Comparison of ENCODE assay signal across 11 cellular contexts in the genomic region with DNA sequence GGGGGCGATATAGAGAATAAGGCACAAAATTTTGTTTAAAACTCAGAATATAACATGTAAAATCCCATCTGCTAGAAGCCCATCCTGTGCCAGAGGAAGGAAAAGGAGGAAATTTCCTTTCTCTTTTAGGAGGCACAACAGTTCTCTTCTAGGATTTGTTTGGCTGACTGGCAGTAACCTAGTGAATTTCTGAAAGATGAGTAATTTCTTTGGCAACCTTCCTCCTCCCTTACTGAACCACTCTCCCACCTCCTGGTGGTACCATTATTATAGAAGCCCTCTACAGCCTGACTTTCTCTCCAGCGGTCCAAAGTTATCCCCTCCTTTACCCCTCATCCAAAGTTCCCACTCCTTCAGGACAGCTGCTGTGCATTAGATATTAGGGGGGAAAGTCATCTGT. TPM values are rescaled to one million over a fixed set of nuclear protein-coding genes. Genes with fewer than 3 reads are reported as not detected.
DNase-seq lines count a peak whose midpoint lies in the region; FAIRE-seq and TF ChIP-seq lines count a peak whose summit lies in the region.
"Had no signal": no experiment of that assay in that cellular context is flagged by ENCODE, and none has a peak within 500 bp of the region (broad histone marks: within the 10 kb centered on the region; RNA-seq: fewer than 3 reads in every experiment).

No MANE protein-coding gene starts in this region.

- dilution Hi-C loops in mammary epithelial cell (cut with HindIII; ENCODE audit: low sequenced_read_pairs), result loop anchor here (5.0 kb wide), 1 partner anchor 139 kb away; no protein-coding TSS in a partner anchor

- H3K4me2 ChIP-seq in mammary epithelial cell (ENCODE audit: insufficient read depth, low read depth, low read length) (no peak overlapping the region), SK-N-SH (no peak overlapping the region)

- H3K36me3 ChIP-seq in mammary epithelial cell (ENCODE audit: insufficient read depth, low read length) (peaks cover 64% of the 10 kb centered on the region), SK-N-SH (replicated peaks in 1 of 2; ENCODE audit: control insufficient read depth in 1 of 2, insufficient read depth in 2 of 2, low read length in 1 of 2) (peaks cover 37 to 69% of the 10 kb centered on the region in 2 experiments), sigmoid colon (no peaks in the 10 kb centered on the region), adrenal gland (replicated peaks in 1 of 2) (peaks cover 0 to 8% of the 10 kb centered on the region in 2 donors)

- no peaks in the 10 kb centered on the region for H3K9me3 Mint-ChIP-seq in MCF 10A (ENCODE audit: unreplicated experiment)
- no peaks in the 10 kb centered on the region for H3K9me3 Mint-ChIP-seq in endothelial cell (ENCODE audit: unreplicated experiment)
- H3K9me3 Mint-ChIP-seq: activated CD4-positive, alpha-beta T cell treated with anti-CD3 and anti-CD28 coated beads, Interleukin-2, amount 10 ng/mL, durations not matched to agents 7 days and 5 days; T-cell had no signal

- no peak for TF ChIP-seq RAD21 in SK-N-SH (IDR thresholded peaks at IDR 0.05; ENCODE audit: low read length)

- H3K9ac ChIP-seq in mammary epithelial cell (ENCODE audit: insufficient read depth, low read length) (no peak overlapping the region), SK-N-SH (no peak overlapping the region)

- H3K9me3 ChIP-seq in mammary epithelial cell (replicated peaks; ENCODE audit: insufficient read depth, low read length), result no peaks in the 10 kb centered on the region
- H3K9me3 ChIP-seq in SK-N-SH, result no peaks in the 10 kb centered on the region
- no peaks in the 10 kb centered on the region for H3K9me3 ChIP-seq in sigmoid colon
- no peaks in the 10 kb centered on the region for H3K9me3 ChIP-seq in adrenal gland (replicated peaks in 1 of 3)

- H3K79me2 ChIP-seq in mammary epithelial cell (ENCODE audit: insufficient read depth, low read length) (no peaks in the 10 kb centered on the region), SK-N-SH (ENCODE audit: insufficient read depth) (0 out of 2 replicates have a peak, but pooled peaks cover 3% of the 10 kb centered on the region)

- H3K4me1 ChIP-seq in mammary epithelial cell (ENCODE audit: insufficient read depth, low read length) (no peaks in the 10 kb centered on the region), SK-N-SH (ENCODE audit: control insufficient read depth in 1 of 2, insufficient read depth in 2 of 2, low read depth in 1 of 2, low read length in 1 of 2) (peaks cover 0 to 25% of the 10 kb centered on the region in 2 experiments; a peak in 3 of 4 replicates), sigmoid colon (peaks cover 0 to 23% (median 11%) of the 10 kb centered on the region in 4 donors), adrenal gland (replicated peaks in 1 of 2) (peaks cover 11 to 24% of the 10 kb centered on the region in 2 donors)

- in situ Hi-C loops in mammary epithelial cell (cut with MboI; ENCODE audit: low sequenced_read_pairs in 2 of 2), result loop anchor here (10.0 kb wide), 1 partner anchor 147 kb away; no protein-coding TSS in a partner anchor

- TF ChIP-seq POLR2A in sigmoid colon (IDR thresholded peaks at IDR 0.05) (no peak), adrenal gland (IDR thresholded peaks at IDR 0.05) (no peak)

- H3K27ac Mint-ChIP-seq in MCF 10A (ENCODE audit: low read depth, unreplicated experiment) (peak overlapping the region; percentile 37), endothelial cell (ENCODE audit: unreplicated experiment) (no peak overlapping the region)
- H3K27ac Mint-ChIP-seq: activated CD4-positive, alpha-beta T cell treated with anti-CD3 and anti-CD28 coated beads, Interleukin-2, amount 10 ng/mL, durations not matched to agents 7 days and 5 days; T-cell had no signal

- POLR2A ChIA-PET in MCF 10A (lab: Yijun Ruan, JAX), result interaction anchor here (0.8 to 3.1 kb wide), 3 partner anchors 10 to 143 kb away, joined by 4 to 17 read pairs (median 4); partner anchors contain the start of gene ITGA2
- POLR2A ChIA-PET in SK-N-SH (lab: Yijun Ruan, JAX), result no interaction called here

- H3F3A ChIP-seq in SK-N-SH (replicated peaks; ENCODE audit: insufficient read depth), result peaks cover 55% of the 10 kb centered on the region

- H3K27me3 Mint-ChIP-seq in MCF 10A (ENCODE audit: insufficient read depth, unreplicated experiment) (no peaks in the 10 kb centered on the region), endothelial cell (ENCODE audit: unreplicated experiment) (no peaks in the 10 kb centered on the region)
- H3K27me3 Mint-ChIP-seq: activated CD4-positive, alpha-beta T cell treated with anti-CD3 and anti-CD28 coated beads, Interleukin-2, amount 10 ng/mL, durations not matched to agents 7 days and 5 days; T-cell had no signal

- peaks cover 7% of the 10 kb centered on the region for H3K4me1 Mint-ChIP-seq in MCF 10A (ENCODE audit: insufficient read depth, unreplicated experiment)
- H3K4me1 Mint-ChIP-seq in endothelial cell (ENCODE audit: unreplicated experiment), result peaks cover 2% of the 10 kb centered on the region

- H3K36me3 Mint-ChIP-seq in MCF 10A (ENCODE audit: insufficient read depth, unreplicated experiment) (peaks cover 16% of the 10 kb centered on the region), endothelial cell (ENCODE audit: low read depth, unreplicated experiment) (peaks cover 12% of the 10 kb centered on the region)
- H3K36me3 Mint-ChIP-seq: T-cell had no signal

- H2AFZ ChIP-seq in mammary epithelial cell (ENCODE audit: low read depth, low read length), result no peak overlapping the region
- no peak overlapping the region for H2AFZ ChIP-seq in SK-N-SH (ENCODE audit: low read depth)

- H3K27me3 ChIP-seq in mammary epithelial cell (ENCODE audit: insufficient read depth, low read length) (no peaks in the 10 kb centered on the region), SK-N-SH (ENCODE audit: insufficient read depth) (no peaks in the 10 kb centered on the region), sigmoid colon (no peaks in the 10 kb centered on the region), adrenal gland (no peaks in the 10 kb centered on the region)

- intact Hi-C loops in MCF 10A (cut with micrococcal nuclease), result no loop called here
- intact Hi-C loops in mammary epithelial cell (cut with micrococcal nuclease), result no loop called here
- intact Hi-C loops in sigmoid colon (cut with DNase I), result no loop called here
- intact Hi-C loops in adrenal gland (cut with DNase I), result loop anchor here in 1 of 2 donors (5.0 kb wide), 1 partner anchor 139 kb away; no protein-coding TSS in a partner anchor

- H4K20me1 ChIP-seq in mammary epithelial cell (ENCODE audit: insufficient read depth, low read length) (no peaks in the 10 kb centered on the region), SK-N-SH (ENCODE audit: insufficient read depth) (no peaks in the 10 kb centered on the region)

- 75% methylated on average over 2 of the region's 2 CpGs for WGBS in mammary epithelial cell (ENCODE audit: low coverage, missing lambda C conversion rate)
- WGBS in SK-N-SH (ENCODE audit: low lambda C conversion rate), result 83% methylated on average over 2 of the region's 2 CpGs
- WGBS in sigmoid colon, 2 donors, result 86% methylated on average over 2 of the region's 2 CpGs
- WGBS in adrenal gland, 4 donors, result 80 to 87% (median 83%) methylated on average over 2 of the region's 2 CpGs

- H3K27ac ChIP-seq in mammary epithelial cell (ENCODE audit: insufficient read depth, low read depth, low read length) (no peak overlapping the region), SK-N-SH (ENCODE audit: low read depth in 2 of 2, low read length in 1 of 2) (peak overlapping the region in 1 of 2 experiments; percentile 35; a peak in 1 of 4 replicates), sigmoid colon (peak overlapping the region in 1 of 4 donors; percentile 37), adrenal gland (peak overlapping the region in 1 of 5 donors; percentile 56)

- H3K4me3 ChIP-seq in mammary epithelial cell (replicated peaks in 1 of 3; ENCODE audit: insufficient read depth in 1 of 3, low read depth in 2 of 3, low read length in 3 of 3) (no peak overlapping the region), SK-N-SH (ENCODE audit: low read depth in 2 of 2, low read length in 1 of 2) (no peak overlapping the region), sigmoid colon (no peak overlapping the region), adrenal gland (no peak overlapping the region)

- no TSS peak for BruUV-seq in MCF 10A (replicated peaks; lab: Mats Ljungman, UMichigan)
- BruUV-seq in mammary epithelial cell (replicated peaks; lab: Mats Ljungman, UMichigan), result no TSS peak

- FAIRE-seq in urothelium cell line (lab: Jason Lieb, UNC), result no peak

- TF ChIP-seq EP300 in SK-N-SH (IDR thresholded peaks at IDR 0.05; ENCODE audit: borderline replicate concordance in 1 of 2, low read depth in 1 of 2, low read length in 1 of 2), result no peak
- TF ChIP-seq EP300 in sigmoid colon (IDR thresholded peaks at IDR 0.05), result no peak

- H3K9me2 ChIP-seq in SK-N-SH, result no peaks in the 10 kb centered on the region

- H3K4me3 Mint-ChIP-seq in MCF 10A (ENCODE audit: unreplicated experiment) (no peak overlapping the region), endothelial cell (ENCODE audit: unreplicated experiment) (no peak overlapping the region)
- H3K4me3 Mint-ChIP-seq: activated CD4-positive, alpha-beta T cell treated with anti-CD3 and anti-CD28 coated beads, Interleukin-2, amount 10 ng/mL, durations not matched to agents 7 days and 5 days; T-cell had no signal

- DNase-seq in MCF 10A (ENCODE audit: unreplicated experiment) (peak; percentile 42), mammary epithelial cell (no peak), SK-N-SH (no peak), fibroblast of peridontal ligament (ENCODE audit: extremely low read depth) (peak; percentile 74), urothelium cell line (ENCODE audit: low spot score) (peak; percentile 55), sigmoid colon (no peak), endothelial cell (ENCODE audit: low spot score) (no peak), adrenal gland (no peak)
- DNase-seq: activated CD4-positive, alpha-beta T cell treated with anti-CD3 and anti-CD28 coated beads, Interleukin-2, amount 10 ng/mL, durations not matched to agents 7 days and 5 days; activated gamma-delta T cell; T-cell had no signal

- CTCF ChIA-PET in MCF 10A (lab: Yijun Ruan, JAX), result interaction anchor here (0.6 to 8.8 kb wide), 4 partner anchors 14 to 1053 kb away, joined by 3 to 161 read pairs (median 10); partner anchors contain the start of gene ITGA2
- CTCF ChIA-PET in mammary epithelial cell (lab: Charles Lee; ENCODE audit: low non-redundant PET), result no interaction called here
- CTCF ChIA-PET in SK-N-SH (lab: Yijun Ruan, JAX), result interaction anchor here (3.4 kb wide), 1 partner anchor 142 kb away, joined by 18 read pairs; no protein-coding TSS in a partner anchor

- TF ChIP-seq CTCF in MCF 10A (IDR thresholded peaks at IDR 0.05; ENCODE audit: unreplicated experiment), result no peak
- TF ChIP-seq CTCF in mammary epithelial cell (conservative IDR thresholded peaks at IDR 0.05 in 1 of 2, IDR thresholded peaks at IDR 0.05 in 1 of 2; ENCODE audit: extremely low read depth in 1 of 2, insufficient read depth in 1 of 2, low read depth in 1 of 2, low read length in 2 of 2), result no peak
- TF ChIP-seq CTCF in SK-N-SH (IDR thresholded peaks at IDR 0.05), result no peak
- TF ChIP-seq CTCF in sigmoid colon (IDR thresholded peaks at IDR 0.05), result no peak
- TF ChIP-seq CTCF in endothelial cell (IDR thresholded peaks at IDR 0.05; ENCODE audit: unreplicated experiment), result no peak
- TF ChIP-seq CTCF in adrenal gland (IDR thresholded peaks at IDR 0.05), result peak in 1 of 6 experiments; percentile 20

RNA-seq across cellular contexts. Expression of gene MOCS2, which starts 18.3 kb away (rescaled TPM):
- total RNA-seq in MCF 10A (2022), result 31.4 and 43.0 TPM in 2 replicates
- total RNA-seq in mammary epithelial cell, result 10 to 100 TPM; 32.0 to 43.1 TPM
- polyA plus RNA-seq in mammary epithelial cell, result 39.8 TPM
- 39.5 TPM for polyA minus RNA-seq in mammary epithelial cell
- polyA plus RNA-seq in SK-N-SH (2012; rRNA removed), result 26.4 and 35.2 TPM in 2 replicates
- 42.3 and 56.5 TPM in 2 replicates for polyA plus RNA-seq in SK-N-SH (2012; cell fraction: cytosol; rRNA removed)
- 8.4 and 15.1 TPM in 2 replicates for polyA plus RNA-seq in SK-N-SH (2012; cell fraction: nucleus; rRNA removed)
- 10 to 100 TPM; 56.5 to 92.7 (median 80.1) TPM for total RNA-seq in sigmoid colon
- 10 to 100 TPM; 30.5 to 56.5 (median 54.1) TPM for polyA plus RNA-seq in sigmoid colon
- 29.6 TPM for total RNA-seq in endothelial cell (ENCODE audit: unreplicated experiment)
- total RNA-seq in adrenal gland, result 10 to 100 TPM; 38.2 to 95.0 (median 67.7) TPM
- 100 to 1,000 TPM; 151 to 204 (median 177) TPM for polyA plus RNA-seq in adrenal gland

Comparison
In these comparisons a context has a peak if more than half of its experiments do, and no peak if none do; other contexts are left out.
1. DNase-seq: peak in MCF 10A (single experiment), fibroblast of peridontal ligament (single experiment) and urothelium cell line (single experiment); none in mammary epithelial cell (single experiment), SK-N-SH (single experiment), sigmoid colon (single experiment), endothelial cell (single experiment) and adrenal gland (0 of 7).